ENCODE assay signal across 8 cellular contexts in the genomic region with DNA sequence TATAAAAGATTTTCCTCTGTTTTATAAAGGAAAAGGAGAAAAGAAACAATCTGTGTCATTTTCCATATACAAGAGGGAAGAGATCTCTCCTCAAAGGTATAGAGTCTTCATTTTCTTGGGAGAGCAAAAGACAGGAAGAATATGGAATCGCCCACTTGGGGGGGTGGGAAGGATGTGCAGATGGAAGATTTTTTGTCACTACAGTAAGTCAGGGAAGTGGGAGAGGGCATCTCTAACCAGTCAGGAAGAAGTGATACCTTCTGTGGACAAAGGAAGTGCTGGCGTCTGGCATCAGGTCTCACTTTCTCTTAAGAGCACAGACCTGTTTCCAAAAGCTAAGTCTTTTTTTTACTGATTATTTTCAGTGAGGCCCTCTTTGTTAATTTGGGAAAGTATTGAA. TPM values are rescaled to one million over a fixed set of nuclear protein-coding genes. Genes with fewer than 3 reads are reported as not detected.
DNase-seq lines count a peak whose midpoint lies in the region; ATAC-seq and TF ChIP-seq lines count a peak whose summit lies in the region.

No MANE protein-coding gene starts in this region.

- POLR2A ChIA-PET in CD8-positive, alpha-beta T cell (lab: Charles Lee): interaction anchor here (0.6 kb wide), 1 partner anchor 58 kb away, joined by 3 read pairs; no protein-coding TSS in a partner anchor
- POLR2A ChIA-PET in naive thymus-derived CD4-positive, alpha-beta T cell (lab: Charles Lee): no interaction called here

- DNase-seq in CD8-positive, alpha-beta T cell: no peak
- DNase-seq in cardiac fibroblast (ENCODE audit: low read depth in 2 of 2) (peak in 1 of 2 donors; percentile 13), SIG-M5 (lab: John Stamatoyannopoulos, UW) (no peak), HCEC 1CT (no peak)
- no peak for DNase-seq in naive thymus-derived CD4-positive, alpha-beta T cell

- no peak overlapping the region for H2AFZ ChIP-seq in KMS-11 (ENCODE audit: low read depth)

- H3K79me2 ChIP-seq in KMS-11 (ENCODE audit: insufficient read depth, low read depth): peaks cover 52% of the 10 kb centered on the region

- H3K27ac ChIP-seq in CD8-positive, alpha-beta T cell (ENCODE audit: low read depth, low read length): no peak overlapping the region
- H3K27ac ChIP-seq in KMS-11 (no peak overlapping the region), gastroesophageal sphincter (peak overlapping the region in 1 of 4 donors; percentile 87)
- peak overlapping the region; percentile 83 for H3K27ac ChIP-seq in naive thymus-derived CD4-positive, alpha-beta T cell (ENCODE audit: low read depth, low read length)

- peaks cover 31% of the 10 kb centered on the region for H3K4me1 ChIP-seq in CD8-positive, alpha-beta T cell (ENCODE audit: insufficient read depth, low read length)
- H3K4me1 ChIP-seq in KMS-11 (ENCODE audit: low read depth, poor library complexity, severe bottlenecking): peaks cover 24% of the 10 kb centered on the region
- H3K4me1 ChIP-seq in naive thymus-derived CD4-positive, alpha-beta T cell (ENCODE audit: control insufficient read depth in 2 of 2, insufficient read depth in 2 of 2, low read length in 2 of 2): peaks cover 22 to 29% of the 10 kb centered on the region in 2 donors
- peaks cover 0 to 54% (median 17%) of the 10 kb centered on the region in 3 donors for H3K4me1 ChIP-seq in gastroesophageal sphincter

- TF ChIP-seq POLR2A in gastroesophageal sphincter (IDR thresholded peaks at IDR 0.05): no peak

- H3K27me3 ChIP-seq in CD8-positive, alpha-beta T cell (ENCODE audit: insufficient read depth, low read length): no peaks in the 10 kb centered on the region
- no peaks in the 10 kb centered on the region for H3K27me3 ChIP-seq in KMS-11 (ENCODE audit: insufficient read depth, low read depth)
- no peaks in the 10 kb centered on the region for H3K27me3 ChIP-seq in naive thymus-derived CD4-positive, alpha-beta T cell (ENCODE audit: control insufficient read depth in 2 of 2, insufficient read depth in 2 of 2, low read length in 2 of 2)
- H3K27me3 ChIP-seq in gastroesophageal sphincter: no peaks in the 10 kb centered on the region

- peaks cover 47% of the 10 kb centered on the region for H3K4me1 Mint-ChIP-seq in CD8-positive, alpha-beta T cell (ENCODE audit: low read depth)
- peaks cover 35 to 62% (median 54%) of the 10 kb centered on the region in 7 donors for H3K4me1 Mint-ChIP-seq in naive thymus-derived CD4-positive, alpha-beta T cell

- no peaks in the 10 kb centered on the region for H3K9me3 Mint-ChIP-seq in CD8-positive, alpha-beta T cell
- H3K9me3 Mint-ChIP-seq in naive thymus-derived CD4-positive, alpha-beta T cell: peaks cover 0 to 3% (median 0%) of the 10 kb centered on the region in 11 donors

- peak overlapping the region; percentile 84 for H3K4me3 ChIP-seq in CD8-positive, alpha-beta T cell (ENCODE audit: low read depth, low read length)
- H3K4me3 ChIP-seq in KMS-11 (IDR thresholded peaks at IDR 0.05; ENCODE audit: insufficient read depth, low read depth, low read length) (no peak overlapping the region), cardiac fibroblast (replicated peaks in 1 of 2; ENCODE audit: low read depth in 2 of 2, low read length in 2 of 2) (peak overlapping the region; percentile 94 to 97), gastroesophageal sphincter (peak overlapping the region in 1 of 2 donors; percentile 98)
- peak overlapping the region; percentile 92 for H3K4me3 ChIP-seq in naive thymus-derived CD4-positive, alpha-beta T cell (ENCODE audit: low read length)

- CTCF ChIA-PET in CD8-positive, alpha-beta T cell (lab: Charles Lee): no interaction called here
- CTCF ChIA-PET in naive thymus-derived CD4-positive, alpha-beta T cell (lab: Charles Lee): no interaction called here

- H4K20me1 ChIP-seq in KMS-11 (ENCODE audit: insufficient read depth): no peaks in the 10 kb centered on the region

- intact Hi-C loops in CD8-positive, alpha-beta T cell (cut with DNase I, micrococcal nuclease): loop anchor here in 1 of 2 experiments (2.0 kb wide), 1 partner anchor 72 kb away; no protein-coding TSS in a partner anchor
- intact Hi-C loops in naive thymus-derived CD4-positive, alpha-beta T cell (cut with micrococcal nuclease): loop anchor here in 1 of 2 donors (2.0 kb wide), 1 partner anchor 350 kb away; a partner anchor contains a TSS

- H3K4me2 ChIP-seq in KMS-11: peak overlapping the region; percentile 74

- peaks cover 4% of the 10 kb centered on the region for H3K36me3 ChIP-seq in CD8-positive, alpha-beta T cell (ENCODE audit: insufficient read depth, low read length)
- H3K36me3 ChIP-seq in KMS-11 (ENCODE audit: insufficient read depth) (no peaks in the 10 kb centered on the region), gastroesophageal sphincter (peaks cover 0 to 6% of the 10 kb centered on the region in 2 donors)
- peaks cover 0 to 10% (median 0%) of the 10 kb centered on the region in 3 experiments for H3K36me3 ChIP-seq in naive thymus-derived CD4-positive, alpha-beta T cell (ENCODE audit: control insufficient read depth in 2 of 3, insufficient read depth in 3 of 3, low read length in 3 of 3)

- WGBS in gastroesophageal sphincter (ENCODE audit: low coverage in 1 of 2), 2 donors: 9% methylated on average over 2 of the region's 2 CpGs; no CpG with 5 or more reads in 1 of the 2 donors

- TF ChIP-seq CTCF in CD8-positive, alpha-beta T cell (IDR thresholded peaks at IDR 0.05): no peak
- TF ChIP-seq CTCF in KMS-11 (conservative IDR thresholded peaks at IDR 0.05; ENCODE audit: low read depth, low read length) (no peak), cardiac fibroblast (IDR thresholded peaks at IDR 0.05; ENCODE audit: low read depth, low read length) (no peak), gastroesophageal sphincter (IDR thresholded peaks at IDR 0.05) (no peak)

- H3K27me3 Mint-ChIP-seq in CD8-positive, alpha-beta T cell (ENCODE audit: low read depth): no peaks in the 10 kb centered on the region
- H3K27me3 Mint-ChIP-seq in naive thymus-derived CD4-positive, alpha-beta T cell: peaks cover 0 to 2% (median 0%) of the 10 kb centered on the region in 5 donors

- H3K9me3 ChIP-seq in CD8-positive, alpha-beta T cell (ENCODE audit: low read length): no peaks in the 10 kb centered on the region
- no peaks in the 10 kb centered on the region for H3K9me3 ChIP-seq in naive thymus-derived CD4-positive, alpha-beta T cell (ENCODE audit: control insufficient read depth in 2 of 3, low read length in 3 of 3)
- H3K9me3 ChIP-seq in gastroesophageal sphincter: no peaks in the 10 kb centered on the region

- H3K4me3 Mint-ChIP-seq in CD8-positive, alpha-beta T cell: peak overlapping the region; percentile 98
- H3K4me3 Mint-ChIP-seq in naive thymus-derived CD4-positive, alpha-beta T cell: peak overlapping the region; percentile 87 to 97 (median 94)

- H3K27ac Mint-ChIP-seq in CD8-positive, alpha-beta T cell: peak overlapping the region; percentile 77
- peak overlapping the region; percentile 76 to 98 (median 96) for H3K27ac Mint-ChIP-seq in naive thymus-derived CD4-positive, alpha-beta T cell

- no peak for TF ChIP-seq EP300 in gastroesophageal sphincter (IDR thresholded peaks at IDR 0.05)

- peak overlapping the region; percentile 82; the same call in 1 of the 2 replicates for H3K9ac ChIP-seq in KMS-11

- peaks cover 23% of the 10 kb centered on the region for H3K36me3 Mint-ChIP-seq in CD8-positive, alpha-beta T cell
- H3K36me3 Mint-ChIP-seq in naive thymus-derived CD4-positive, alpha-beta T cell: peaks cover 0 to 11% (median 4%) of the 10 kb centered on the region in 5 donors

- ATAC-seq in CD8-positive, alpha-beta T cell: no peak
- ATAC-seq in naive thymus-derived CD4-positive, alpha-beta T cell: no peak
- ATAC-seq in gastroesophageal sphincter (no peak), HG02870 (IDR thresholded peaks at IDR 0.05; ENCODE audit: unreplicated experiment) (no peak)

RNA-seq across cellular contexts. Expression of a gene that starts 1.4 kb away (rescaled TPM):
- total RNA-seq in CD8-positive, alpha-beta T cell: 10 to 100 TPM; 17.8 to 21.2 TPM
- total RNA-seq in naive thymus-derived CD4-positive, alpha-beta T cell: 10 to 100 TPM; 43.1 to 82.6 (median 66.9) TPM
- polyA plus RNA-seq in naive thymus-derived CD4-positive, alpha-beta T cell: 10 to 100 TPM; 18.7 to 29.2 TPM
- total RNA-seq in gastroesophageal sphincter: 10 to 100 TPM; 16.0 to 24.5 (median 19.0) TPM

RNA-seq across cellular contexts. Expression of a gene that starts 5.3 kb away (rescaled TPM):
- total RNA-seq in CD8-positive, alpha-beta T cell: 10 to 100 TPM; 31.8 to 34.3 TPM
- 10 to 100 TPM; 42.9 to 54.1 (median 44.2) TPM for total RNA-seq in naive thymus-derived CD4-positive, alpha-beta T cell
- polyA plus RNA-seq in naive thymus-derived CD4-positive, alpha-beta T cell: 10 to 100 TPM in 1 of 2 donors, 1 to 10 TPM in 1; 5.7 to 10.5 TPM
- 10 to 100 TPM; 10.5 to 27.9 (median 16.0) TPM for total RNA-seq in gastroesophageal sphincter
